18 cellular contexts compared by ENCODE assay signal in genomic region chr20:51097334-51098176, GRCh38.
DNase-seq lines count a peak whose midpoint lies in the region; ATAC-seq and TF ChIP-seq lines count a peak whose summit lies in the region.
"Had no signal": no experiment of that assay in that cellular context is flagged by ENCODE, and none has a peak within 500 bp of the region (broad histone marks: within the 10 kb centered on the region; RNA-seq: fewer than 3 reads in every experiment).

No MANE protein-coding gene starts in this region.

- ATAC-seq in HG03139 (IDR thresholded peaks at IDR 0.05; ENCODE audit: unreplicated experiment) = no peak

- H3K36me3 Mint-ChIP-seq in type B pancreatic cell = no peaks in the 10 kb centered on the region

- DNase-seq in colonic mucosa (no peak), type B pancreatic cell (ENCODE audit: extremely low spot score, unreplicated experiment) (no peak), T-helper 9 cell (no peak)
- DNase-seq in activated CD8-positive, alpha-beta memory T cell treated with anti-CD3 and anti-CD28 coated beads, Interleukin-2, amount 50 U/mL, for 4 hours = no peak
- DNase-seq: Calu3, DMS79 treated with DMSO at 0.1 percent for 48 hours, GF-D8, IMR-90, KG1, MM.1S, NCI-H2029 treated with DMSO at 0.1 percent for 48 hours, NCI-H446 treated with DMSO at 0.1 percent for 48 hours, NCI-H526 treated with DMSO at 0.1 percent for 48 hours, SHP77 had no signal

- intact Hi-C loops in colonic mucosa (cut with DNase I) = no loop called here

- peak overlapping the region; percentile 23 for H3K27ac Mint-ChIP-seq in type B pancreatic cell

- no peaks in the 10 kb centered on the region for H3K9me3 Mint-ChIP-seq in type B pancreatic cell

- H3K4me1 Mint-ChIP-seq in type B pancreatic cell (ENCODE audit: unreplicated experiment) = peaks cover 48% of the 10 kb centered on the region

- H3K4me3 Mint-ChIP-seq in type B pancreatic cell = no peak overlapping the region

- POLR2A ChIA-PET in HEK293 (lab: Yijun Ruan, JAX) = no interaction called here

- H3K4me1 ChIP-seq in HEK293 (ENCODE audit: control insufficient read depth, insufficient read depth, low read length) = no peaks in the 10 kb centered on the region
- H3K4me1 ChIP-seq in colonic mucosa = no peaks in the 10 kb centered on the region
- H3K4me1 ChIP-seq in mucosa of rectum (ENCODE audit: control insufficient read depth in 2 of 2, insufficient read depth in 2 of 2, low read length in 2 of 2) = peaks cover 13 to 28% of the 10 kb centered on the region in 2 donors

- no peaks in the 10 kb centered on the region for H3K9me3 ChIP-seq in HEK293 (ENCODE audit: control insufficient read depth, insufficient read depth, low read depth, low read length)
- no peaks in the 10 kb centered on the region for H3K9me3 ChIP-seq in colonic mucosa
- no peaks in the 10 kb centered on the region for H3K9me3 ChIP-seq in mucosa of rectum (ENCODE audit: control insufficient read depth in 2 of 2, low read length in 2 of 2)

- CTCF ChIA-PET in HEK293 (lab: Yijun Ruan, JAX) = no interaction called here

- no peaks in the 10 kb centered on the region for H3K27me3 Mint-ChIP-seq in type B pancreatic cell

- H3K4me3 ChIP-seq in HEK293 (ENCODE audit: low read depth, low read length) (no peak overlapping the region), colonic mucosa (peak overlapping the region; percentile 5), mucosa of rectum (ENCODE audit: low read length in 2 of 2) (peak overlapping the region; percentile 21 to 49)

- no peaks in the 10 kb centered on the region for H3K27me3 ChIP-seq in colonic mucosa
- H3K27me3 ChIP-seq in mucosa of rectum (ENCODE audit: control insufficient read depth in 2 of 2, insufficient read depth in 2 of 2, low read length in 2 of 2) = peaks cover 0 to 3% of the 10 kb centered on the region in 2 donors

- no peak overlapping the region for H3K27ac ChIP-seq in HEK293 (ENCODE audit: extremely low read depth, low read depth, low read length)
- peak overlapping the region; percentile 32 for H3K27ac ChIP-seq in colonic mucosa
- peak overlapping the region; percentile 79 to 85 for H3K27ac ChIP-seq in mucosa of rectum (ENCODE audit: low read depth in 2 of 2, low read length in 2 of 2)
- H3K27ac ChIP-seq: RWPE1 had no signal

- peak overlapping the region in 1 of 2 donors; percentile 56 for H3K9ac ChIP-seq in colonic mucosa (ENCODE audit: low read depth in 2 of 2, low read length in 2 of 2)
- H3K9ac ChIP-seq in mucosa of rectum (ENCODE audit: low read depth in 1 of 2, low read length in 2 of 2) = peak overlapping the region in 1 of 2 donors; percentile 25

- H3K36me3 ChIP-seq in HEK293 (ENCODE audit: control insufficient read depth in 2 of 2, insufficient read depth in 1 of 2, low read length in 2 of 2) (no peaks in the 10 kb centered on the region), colonic mucosa (no peaks in the 10 kb centered on the region), mucosa of rectum (ENCODE audit: control insufficient read depth in 2 of 2, insufficient read depth in 2 of 2, low read length in 2 of 2) (no peaks in the 10 kb centered on the region)

- no peak for TF ChIP-seq CTCF in HEK293 (tag by site-specific recombination; IDR thresholded peaks at IDR 0.05)
- no peak for TF ChIP-seq CTCF in colonic mucosa (IDR thresholded peaks at IDR 0.05)
- no peak for TF ChIP-seq CTCF in type B pancreatic cell (conservative IDR thresholded peaks at IDR 0.05)

TF ChIP-seq in HEK293, 187 proteins besides CTCF, POLR2A, EP300 and RAD21:
- TF ChIP-seq BCL11B (tag by site-specific recombination; IDR thresholded peaks at IDR 0.05; ENCODE audit: low read depth) (no peak), ZNF629 (tag by site-specific recombination; IDR thresholded peaks at IDR 0.05) (0 out of 2 replicates have a peak, but pooled peaks have one; percentile 25), ATF2 (tag by site-specific recombination; IDR thresholded peaks at IDR 0.05; ENCODE audit: low read depth) (peak; percentile 23; the same call in 1 of the 2 replicates)
